17 cellular contexts compared by ENCODE assay signal in the genomic region with DNA sequence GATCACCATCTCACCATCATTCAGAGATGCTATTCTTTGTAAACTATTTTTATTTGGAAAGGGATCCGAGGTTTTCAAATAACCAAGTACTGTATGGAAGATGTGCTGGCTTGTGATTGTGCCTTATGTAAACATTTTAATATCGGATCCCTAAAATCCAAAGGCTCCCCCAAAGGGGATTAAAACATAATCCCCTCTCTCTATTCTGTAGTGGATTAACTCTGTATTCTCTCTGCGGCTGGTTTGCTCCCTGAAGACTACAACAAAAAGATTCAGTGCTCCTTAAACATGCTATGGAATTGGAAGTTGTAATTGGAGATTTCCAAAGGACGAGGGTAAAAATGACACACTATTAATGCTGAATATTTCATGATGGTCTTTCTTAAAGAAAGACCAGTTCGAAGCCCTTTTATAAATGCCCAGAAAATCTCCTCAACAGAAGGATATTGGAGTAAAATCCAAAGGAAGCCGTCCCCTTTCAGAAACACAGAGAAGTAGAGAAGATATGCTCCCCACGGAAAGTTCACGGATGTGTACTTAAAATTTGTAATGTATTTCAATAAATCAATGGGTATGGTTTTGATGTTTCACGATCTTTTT. TPM values are rescaled to one million over a fixed set of nuclear protein-coding genes. Genes with fewer than 3 reads are reported as not detected.
DNase-seq lines count a peak whose midpoint lies in the region; ATAC-seq and TF ChIP-seq lines count a peak whose summit lies in the region.
"Had no signal": no experiment of that assay in that cellular context is flagged by ENCODE, and none has a peak within 500 bp of the region (broad histone marks: within the 10 kb centered on the region; RNA-seq: fewer than 3 reads in every experiment).

No MANE protein-coding gene starts in this region.

- H3K4me3 ChIP-seq in SJCRH30 (peak overlapping the region; percentile 78), hepatocyte (no peak overlapping the region), sigmoid colon (peak overlapping the region in 2 of 4 donors; percentile 46 to 48), mucosa of descending colon (no peak overlapping the region), stomach (peak overlapping the region in 2 of 4 donors; percentile 44 to 45)
- H3K4me3 ChIP-seq: GM12878 had no signal

- H3K27me3 ChIP-seq in SJCRH30 (no peaks in the 10 kb centered on the region), hepatocyte (peaks cover 63% of the 10 kb centered on the region), sigmoid colon (no peaks in the 10 kb centered on the region), stomach (peaks cover 0 to 57% (median 27%) of the 10 kb centered on the region in 3 donors)

- ATAC-seq in mucosa of descending colon: no peak
- ATAC-seq: GM12878 had no signal

- WGBS in hepatocyte (ENCODE audit: low lambda C conversion rate, missing lambda C conversion rate): 33% methylated on average over 9 of the region's 9 CpGs
- 51 to 70% methylated on average over 9 of the region's 9 CpGs for WGBS in sigmoid colon, 2 donors
- WGBS in stomach, 5 donors: 57 to 69% (median 58%) methylated on average over 9 of the region's 9 CpGs

- peaks cover 30% of the 10 kb centered on the region for H3K79me2 ChIP-seq in hepatocyte

- TF ChIP-seq EP300 in sigmoid colon (IDR thresholded peaks at IDR 0.05) (no peak), stomach (IDR thresholded peaks at IDR 0.05) (no peak)

- peak; percentile 41 for DNase-seq in ELR (ENCODE audit: low read depth)
- peak in 1 of 2 experiments; percentile 38 for DNase-seq in SJCRH30
- no peak for DNase-seq in hepatocyte (ENCODE audit: low spot score)
- DNase-seq in sigmoid colon: no peak
- no peak for DNase-seq in UCSD-AML1 (lab: John Stamatoyannopoulos, UW; ENCODE audit: unreplicated experiment)
- DNase-seq in mucosa of descending colon: no peak
- DNase-seq in activated CD4-positive, alpha-beta T cell treated with anti-CD3 and anti-CD28 coated beads, Interleukin-2, amount 50 U/mL, for 48 hours: no peak
- no peak for DNase-seq in stomach
- DNase-seq: AML-193, amniotic stem cell, DMS79, lower lobe of right lung, NCI-H1930, NCI-H774, T-helper 2 cell had no signal

- intact Hi-C loops in sigmoid colon (cut with DNase I) (no loop called here), mucosa of descending colon (cut with DNase I, micrococcal nuclease) (no loop called here), stomach (cut with DNase I; ENCODE audit: low total_unique reads) (no loop called here)

- H3K4me1 ChIP-seq in SJCRH30: peaks cover 6% of the 10 kb centered on the region
- no peaks in the 10 kb centered on the region for H3K4me1 ChIP-seq in hepatocyte (ENCODE audit: insufficient read depth)
- no peaks in the 10 kb centered on the region for H3K4me1 ChIP-seq in sigmoid colon
- no peaks in the 10 kb centered on the region for H3K4me1 ChIP-seq in mucosa of descending colon (ENCODE audit: low read depth)
- H3K4me1 ChIP-seq in stomach: peaks cover 0 to 18% (median 13%) of the 10 kb centered on the region in 4 donors

- no peak overlapping the region for H2AFZ ChIP-seq in hepatocyte

- no peaks in the 10 kb centered on the region for H3K9me2 ChIP-seq in hepatocyte (replicated peaks; ENCODE audit: insufficient read depth)

- H3K27ac ChIP-seq in SJCRH30: peak overlapping the region; percentile 83; the same call in 1 of the 2 replicates
- peak overlapping the region; percentile 95 for H3K27ac ChIP-seq in hepatocyte
- H3K27ac ChIP-seq in sigmoid colon: peak overlapping the region in 3 of 4 donors; percentile 73 to 75 (median 74)
- H3K27ac ChIP-seq in stomach: peak overlapping the region in 2 of 5 donors; percentile 75 to 80
- H3K27ac ChIP-seq: lower lobe of right lung had no signal

- peak overlapping the region; percentile 83 for H3K4me2 ChIP-seq in hepatocyte

- no peaks in the 10 kb centered on the region for H4K20me1 ChIP-seq in hepatocyte (ENCODE audit: insufficient read depth, poor library complexity, severe bottlenecking)

- H3K9me3 ChIP-seq in SJCRH30 (replicated peaks) (no peaks in the 10 kb centered on the region), hepatocyte (ENCODE audit: low read depth) (no peaks in the 10 kb centered on the region), sigmoid colon (no peaks in the 10 kb centered on the region), mucosa of descending colon (no peaks in the 10 kb centered on the region), stomach (peaks cover 0 to 9% (median 0%) of the 10 kb centered on the region in 4 donors)
- H3K9me3 ChIP-seq: lower lobe of right lung had no signal

- H3K36me3 ChIP-seq in SJCRH30 (no peaks in the 10 kb centered on the region; the same call in 1 of the 2 replicates), hepatocyte (replicated peaks; ENCODE audit: insufficient read depth, low read depth) (no peaks in the 10 kb centered on the region), sigmoid colon (no peaks in the 10 kb centered on the region), mucosa of descending colon (ENCODE audit: low read depth) (no peaks in the 10 kb centered on the region), stomach (no peaks in the 10 kb centered on the region)
- H3K36me3 ChIP-seq: lower lobe of right lung had no signal

- TF ChIP-seq CTCF in hepatocyte (IDR thresholded peaks at IDR 0.05; ENCODE audit: poor library complexity) (no peak), sigmoid colon (IDR thresholded peaks at IDR 0.05) (no peak), mucosa of descending colon (IDR thresholded peaks at IDR 0.05) (no peak), stomach (IDR thresholded peaks at IDR 0.05) (no peak)

- TF ChIP-seq POLR2A in sigmoid colon (IDR thresholded peaks at IDR 0.05) (no peak), stomach (IDR thresholded peaks at IDR 0.05) (no peak)

RNA-seq across cellular contexts. Expression of a gene that starts 6.6 kb away (rescaled TPM):
- 13.4 and 14.0 TPM in 2 replicates for total RNA-seq in SJCRH30 (2014; rRNA removed; shearing (Covaris generic))
- total RNA-seq in hepatocyte: 16.9 and 20.7 TPM in 2 replicates
- 9.9 and 10.6 TPM in 2 replicates for polyA plus RNA-seq in hepatocyte
- 1 to 10 TPM; 1.1 to 2.9 (median 1.7) TPM for total RNA-seq in sigmoid colon
- polyA plus RNA-seq in sigmoid colon: under 1 TPM in 2 of 3 donors, not detected in 1; 0.51 to 0.60 TPM
- 1 to 10 TPM in 1 of 3 donors, under 1 TPM in 2; 0.12 to 2.2 (median 0.34) TPM for total RNA-seq in mucosa of descending colon
- total RNA-seq in stomach: 1 to 10 TPM in 2 of 5 donors, not detected in 3; 1.0 to 2.0 TPM
- 1 to 10 TPM in 1 of 3 donors, under 1 TPM in 2; 0.30 to 1.7 (median 0.31) TPM for polyA plus RNA-seq in stomach
- total RNA-seq: epithelial cell of proximal tubule, GM12878 had no signal
